ENCODE assay signal across 13 cellular contexts in genomic region chr16:47970291-47970931, GRCh38.
DNase-seq lines count a peak whose midpoint lies in the region; ATAC-seq, FAIRE-seq and TF ChIP-seq lines count a peak whose summit lies in the region.
"Had no signal": no experiment of that assay in that cellular context is flagged by ENCODE, and none has a peak within 500 bp of the region (broad histone marks: within the 10 kb centered on the region; RNA-seq: fewer than 3 reads in every experiment).

No MANE protein-coding gene starts in this region.

- no peak overlapping the region for H2AFZ ChIP-seq in mesenchymal stem cell (ENCODE audit: low read depth, low read length)

- H3K4me2 ChIP-seq in mesenchymal stem cell (ENCODE audit: low read length, poor library complexity, severe bottlenecking), result no peak overlapping the region

- no peak for TF ChIP-seq CTCF in bronchial epithelial cell (IDR thresholded peaks at IDR 0.05; ENCODE audit: insufficient read depth, low read length, severe bottlenecking)

- no peak overlapping the region for H2AK5ac ChIP-seq in mesenchymal stem cell (ENCODE audit: low read length, severe bottlenecking)

- no peak overlapping the region for H2BK12ac ChIP-seq in mesenchymal stem cell (ENCODE audit: low read length in 2 of 2)

- H3K9me3 ChIP-seq in mesenchymal stem cell (ENCODE audit: control insufficient read depth, low read length), result no peaks in the 10 kb centered on the region
- H3K9me3 ChIP-seq: esophagus squamous epithelium had no signal

- H3K36me3 ChIP-seq in bronchial epithelial cell (ENCODE audit: control insufficient read depth, insufficient read depth, low read length) (no peaks in the 10 kb centered on the region), mesenchymal stem cell (ENCODE audit: control insufficient read depth in 1 of 2, insufficient read depth in 2 of 2, low read depth in 1 of 2, low read length in 2 of 2) (no peaks in the 10 kb centered on the region)
- H3K36me3 ChIP-seq: esophagus squamous epithelium had no signal

- H3K4ac ChIP-seq in mesenchymal stem cell (ENCODE audit: low read depth in 1 of 2, low read length in 2 of 2), result no peak overlapping the region

- no peak overlapping the region for H3K9ac ChIP-seq in mesenchymal stem cell (ENCODE audit: low read length)

- 20% methylated on average over 1 of the region's 2 CpGs for WGBS in mesenchymal stem cell

- H2BK5ac ChIP-seq in mesenchymal stem cell (ENCODE audit: low read depth, low read length, poor library complexity, severe bottlenecking), result no peak overlapping the region

- H2BK120ac ChIP-seq in mesenchymal stem cell (ENCODE audit: low read depth, low read length), result no peak overlapping the region

- no peak overlapping the region for H3K27ac ChIP-seq in mesenchymal stem cell (ENCODE audit: low read length, poor library complexity, severe bottlenecking)
- H3K27ac ChIP-seq: esophagus squamous epithelium had no signal

- DNase-seq in GM18507 (ENCODE audit: extremely low spot score, insufficient read length, low read depth) (no peak), NAMALWA (ENCODE audit: low spot score) (peak; percentile 16), bronchial epithelial cell (ENCODE audit: low read depth) (peak; percentile 53), mesenchymal stem cell (peak; percentile 57), NCI-H69 (lab: John Stamatoyannopoulos, UW) (no peak), NCI-H1417 treated with DMSO at 0.1 percent for 48 hours (lab: John Stamatoyannopoulos, UW) (no peak), NCI-H2196 treated with DMSO at 0.1 percent for 48 hours (lab: John Stamatoyannopoulos, UW; ENCODE audit: unreplicated experiment) (no peak)
- DNase-seq: DMS79, esophagus squamous epithelium, naive B cell, NCI-H2171 treated with DMSO at 0.1 percent for 48 hours, T1000 had no signal

- H3K14ac ChIP-seq in mesenchymal stem cell (ENCODE audit: low read length in 2 of 2), result no peak overlapping the region

- H2BK15ac ChIP-seq in mesenchymal stem cell (ENCODE audit: low read depth, poor library complexity, severe bottlenecking), result no peak overlapping the region

- FAIRE-seq in GM18507 (lab: Jason Lieb, UNC) (peak; percentile 21), bronchial epithelial cell (lab: Jason Lieb, UNC) (no peak)

- H3K18ac ChIP-seq in mesenchymal stem cell (ENCODE audit: low read depth in 1 of 2, low read length in 2 of 2), result no peak overlapping the region

- no peak for ATAC-seq in GM18868 (IDR thresholded peaks at IDR 0.05; ENCODE audit: unreplicated experiment)

- no peak overlapping the region for H4K8ac ChIP-seq in mesenchymal stem cell (ENCODE audit: low read length)

- H3K27me3 ChIP-seq in bronchial epithelial cell (ENCODE audit: control insufficient read depth, insufficient read depth, low read length) (no peaks in the 10 kb centered on the region), mesenchymal stem cell (ENCODE audit: control insufficient read depth in 1 of 2, insufficient read depth in 1 of 2, low read length in 2 of 2) (no peaks in the 10 kb centered on the region)
- H3K27me3 ChIP-seq: esophagus squamous epithelium had no signal

- H3K4me3 ChIP-seq in bronchial epithelial cell (ENCODE audit: low read depth, low read length) (no peak overlapping the region), mesenchymal stem cell (ENCODE audit: insufficient read depth in 1 of 2, low read depth in 1 of 2, low read length in 2 of 2) (no peak overlapping the region)
- H3K4me3 ChIP-seq: esophagus squamous epithelium had no signal

- no peak overlapping the region for H3K23ac ChIP-seq in mesenchymal stem cell (ENCODE audit: low read length in 2 of 2)

- H3K79me1 ChIP-seq in mesenchymal stem cell (replicated peaks; ENCODE audit: low read length, poor library complexity, severe bottlenecking), result no peaks in the 10 kb centered on the region

- H4K91ac ChIP-seq in mesenchymal stem cell (ENCODE audit: low read length), result no peak overlapping the region

- H3K4me1 ChIP-seq in mesenchymal stem cell (ENCODE audit: control insufficient read depth, insufficient read depth, low read depth, low read length), result no peaks in the 10 kb centered on the region
- H3K4me1 ChIP-seq: esophagus squamous epithelium had no signal

Comparison
In these comparisons a context has a peak if more than half of its experiments do, and no peak if none do; other contexts are left out.
1. DNase-seq: peak in NAMALWA (single experiment), bronchial epithelial cell (single experiment) and mesenchymal stem cell (single experiment); none in GM18507 (single experiment), NCI-H69 (single experiment), NCI-H1417 treated with DMSO at 0.1 percent for 48 hours (single experiment) and NCI-H2196 treated with DMSO at 0.1 percent for 48 hours (single experiment).